Comparison of ENCODE assay signal across 8 cellular contexts in genomic region chr2:74834806-74835755, GRCh38. TPM values are rescaled to one million over a fixed set of nuclear protein-coding genes. Genes with fewer than 3 reads are reported as not detected.
DNase-seq lines count a peak whose midpoint lies in the region; ATAC-seq and TF ChIP-seq lines count a peak whose summit lies in the region.

No MANE protein-coding gene starts in this region.

- H2AFZ ChIP-seq in GM23248: peak overlapping the region; percentile 77

- peaks cover 25% of the 10 kb centered on the region; the same call in 1 of the 2 replicates for H3K4me1 ChIP-seq in GM23248 (ENCODE audit: insufficient read depth)

- H3K9ac ChIP-seq in GM23248: peak overlapping the region; percentile 94

- peaks cover 26% of the 10 kb centered on the region for H3F3A ChIP-seq in GM23248 (ENCODE audit: insufficient read depth)

- CTCF ChIA-PET in GM10248 (lab: Yijun Ruan, JAX): interaction anchor here (1.0 to 3.7 kb wide), 13 partner anchors 9 to 173 kb away, joined by 3 to 28 read pairs (median 5); no protein-coding TSS in a partner anchor

- H3K4me3 Mint-ChIP-seq in T-helper 17 cell (peak overlapping the region; percentile 94), immature natural killer cell (peak overlapping the region; percentile 78 to 88 (median 83))

- H3K9me3 Mint-ChIP-seq in immature natural killer cell: no peaks in the 10 kb centered on the region

- POLR2A ChIA-PET in GM10248 (lab: Yijun Ruan, JAX): interaction anchor here (1.3 kb wide), 1 partner anchor 12 kb away, joined by 3 read pairs; no protein-coding TSS in a partner anchor

- no peaks in the 10 kb centered on the region for H3K36me3 ChIP-seq in GM23248 (ENCODE audit: low read depth)

- H3K4me1 Mint-ChIP-seq in T-helper 17 cell: peaks cover 45% of the 10 kb centered on the region
- H3K4me1 Mint-ChIP-seq in immature natural killer cell: peaks cover 15 to 16% of the 10 kb centered on the region in 2 donors

- peak; percentile 38 for ATAC-seq in T-helper 17 cell

- TF ChIP-seq CTCF in GM10248 (IDR thresholded peaks at IDR 0.05; ENCODE audit: control extremely low read depth, extremely low read depth, low read depth, missing control alignments) (no peak), astrocyte of the cerebellum (IDR thresholded peaks at IDR 0.05; ENCODE audit: low read depth, low read length, missing control alignments) (no peak)

- H3K36me3 Mint-ChIP-seq in T-helper 17 cell (ENCODE audit: low read depth): peaks cover 5% of the 10 kb centered on the region
- H3K36me3 Mint-ChIP-seq in immature natural killer cell: no peaks in the 10 kb centered on the region

- H3K27ac Mint-ChIP-seq in T-helper 17 cell: peak overlapping the region; percentile 54
- no peak overlapping the region for H3K27ac Mint-ChIP-seq in immature natural killer cell

- peak overlapping the region; percentile 88 for H3K4me2 ChIP-seq in GM23248 (ENCODE audit: unreplicated experiment)

- no peaks in the 10 kb centered on the region for H4K20me1 ChIP-seq in GM23248 (ENCODE audit: insufficient read depth)

- H3K27ac ChIP-seq in GM23248: peak overlapping the region; percentile 85

- in situ Hi-C loops in GM23248 (cut with MboI) (no loop called here), astrocyte of the cerebellum (cut with HindIII; ENCODE audit: low sequenced_read_pairs) (no loop called here)

- H3K79me2 ChIP-seq in GM23248 (ENCODE audit: insufficient read depth): peaks cover 57% of the 10 kb centered on the region

- peaks cover 8% of the 10 kb centered on the region for H3K27me3 Mint-ChIP-seq in T-helper 17 cell
- peaks cover 10 to 19% (median 13%) of the 10 kb centered on the region in 3 donors for H3K27me3 Mint-ChIP-seq in immature natural killer cell (ENCODE audit: low read depth in 3 of 3)

- H3K4me3 ChIP-seq in GM23248 (peak overlapping the region; percentile 97), astrocyte of the cerebellum (ENCODE audit: low read depth, low read length) (peak overlapping the region; percentile 69)

- H3K27me3 ChIP-seq in GM23248 (replicated peaks; ENCODE audit: insufficient read depth): no peaks in the 10 kb centered on the region

- no peaks in the 10 kb centered on the region for H3K9me2 ChIP-seq in GM23248 (ENCODE audit: insufficient read depth)

- 1 to 2% methylated on average over 52 to 68 of the region's 85 CpGs for WGBS in GM23248 (ENCODE audit: low coverage in 1 of 2, low lambda C conversion rate in 2 of 2, missing lambda C conversion rate in 2 of 2), 2 experiments

- H3K9me3 ChIP-seq in GM23248 (ENCODE audit: low read depth) (no peaks in the 10 kb centered on the region), T-helper 17 cell (ENCODE audit: control insufficient read depth, low read length, poor library complexity, severe bottlenecking) (no peaks in the 10 kb centered on the region)

- DNase-seq in GM10248 (ENCODE audit: extremely low spot score) (peak; percentile 86), GM23248 (peak; percentile 67), Kasumi-1 (lab: John Stamatoyannopoulos, UW) (peak; percentile 77 to 86), T-helper 17 cell (peak in 2 of 3 donors; percentile 46 to 54), astrocyte of the cerebellum (ENCODE audit: low read depth) (no peak), immature natural killer cell (peak in 2 of 3 donors; percentile 9 to 15), GOT3 (lab: John Stamatoyannopoulos, UW) (no peak)
- peak; percentile 69 to 78 for DNase-seq in stimulated activated CD4-positive, alpha-beta T cell treated with anti-CD3 and anti-CD28 coated beads, Interleukin-1b, Interleukin-23, amount 100 ng/mL, for 4 hours (ENCODE audit: low read depth in 2 of 2)

RNA-seq across cellular contexts. Expression of gene HK2, which starts 1.2 kb away (rescaled TPM):
- 21.9 and 24.2 TPM in 2 replicates for total RNA-seq in GM23248 (2014; rRNA removed; shearing (Covaris generic))
- polyA plus RNA-seq in GM23248 (2016; fragmentation: Nextera tagmentation; extraction: Ambion mirVana): 23.9 and 25.3 TPM in 2 replicates
- 10 to 100 TPM; 11.3 to 13.3 TPM for total RNA-seq in T-helper 17 cell
- polyA plus RNA-seq in immature natural killer cell: under 1 TPM; 0.04 to 0.77 (median 0.19) TPM

Comparison
In these comparisons a context has a peak if more than half of its experiments do, and no peak if none do; other contexts are left out.
1. DNase-seq: peak in GM10248 (single experiment), GM23248 (single experiment), Kasumi-1 (2 of 2), T-helper 17 cell (2 of 3), immature natural killer cell (2 of 3) and stimulated activated CD4-positive, alpha-beta T cell treated with anti-CD3 and anti-CD28 coated beads, Interleukin-1b, Interleukin-23, amount 100 ng/mL, for 4 hours (2 of 2); none in astrocyte of the cerebellum (single experiment) and GOT3 (single experiment).